ENCODE assay signal across 1 cellular context in genomic region chr21:37220981-37221664, GRCh38.
A peak's percentile ranks its signal among the peaks of the same experiment; 100 is the strongest.
TF ChIP-seq lines count a peak whose summit lies in the region.

No MANE protein-coding gene starts in this region.

TF ChIP-seq in HepG2, 621 proteins besides CTCF, POLR2A, EP300 and RAD21 (continued from another document and continues in another):
- TF ChIP-seq U2AF1 (optimal IDR thresholded peaks at IDR 0.05; ENCODE audit: low read depth, low read length) (no peak), CHD2 (IDR thresholded peaks at IDR 0.05; ENCODE audit: low read depth, low read length) (0 out of 2 replicates have a peak, but pooled peaks have one; percentile 35), ZNF597 (CRISPR knock-in tag; IDR thresholded peaks at IDR 0.05) (no peak), KLF15 (CRISPR knock-in tag; IDR thresholded peaks at IDR 0.05; ENCODE audit: borderline replicate concordance) (peak; percentile 69; the same call in 1 of the 2 replicates), GTF2F1 (IDR thresholded peaks at IDR 0.05; ENCODE audit: low read length) (peak; percentile 90), ZMYM3 (CRISPR knock-in tag; IDR thresholded peaks at IDR 0.05) (peak; percentile 49; the same call in 1 of the 2 replicates), SKI (IDR thresholded peaks at IDR 0.05; ENCODE audit: partially characterized antibody) (peak; percentile 57), CCAR2 (optimal IDR thresholded peaks at IDR 0.05; ENCODE audit: low read depth, low read length) (no peak), GABPB1 (CRISPR knock-in tag; IDR thresholded peaks at IDR 0.05) (peak; percentile 93), ZZZ3 (CRISPR knock-in tag; IDR thresholded peaks at IDR 0.05; ENCODE audit: borderline replicate concordance) (peak; percentile 93), FOXO1 (CRISPR knock-in tag; IDR thresholded peaks at IDR 0.05) (peak; percentile 46; the same call in 1 of the 2 replicates), ZBTB33 (CRISPR knock-in tag; IDR thresholded peaks at IDR 0.05) (peak; percentile 63; the same call in 1 of the 2 replicates), ZNF136 (CRISPR knock-in tag; IDR thresholded peaks at IDR 0.05; ENCODE audit: low read depth) (peak; percentile 79; the same call in 1 of the 2 replicates), ZFP91 (CRISPR knock-in tag; IDR thresholded peaks at IDR 0.05; ENCODE audit: borderline replicate concordance) (peak; percentile 82), ZNF557 (CRISPR knock-in tag; IDR thresholded peaks at IDR 0.05) (0 out of 2 replicates have a peak, but pooled peaks have one; percentile 72), HOXD1 (CRISPR knock-in tag; IDR thresholded peaks at IDR 0.05) (peak; percentile 60; the same call in 1 of the 2 replicates), CSRNP1 (CRISPR knock-in tag; IDR thresholded peaks at IDR 0.05) (peak; percentile 67; the same call in 1 of the 2 replicates), BCL6 (CRISPR knock-in tag; IDR thresholded peaks at IDR 0.05) (peak; percentile 49; the same call in 1 of the 2 replicates), ZNF713 (CRISPR knock-in tag; IDR thresholded peaks at IDR 0.05) (no peak; the same call in 1 of the 2 replicates), MED1 (CRISPR knock-in tag; IDR thresholded peaks at IDR 0.05) (peak; percentile 82), EED (CRISPR knock-in tag; IDR thresholded peaks at IDR 0.05) (peak; percentile 95; the same call in 1 of the 2 replicates), ZNF33B (CRISPR knock-in tag; IDR thresholded peaks at IDR 0.05) (peak; percentile 95), ZNF678 (CRISPR knock-in tag; IDR thresholded peaks at IDR 0.05) (peak; percentile 87; the same call in 1 of the 2 replicates), ERF (CRISPR knock-in tag; IDR thresholded peaks at IDR 0.05) (peak; percentile 90), NCOA5 (CRISPR knock-in tag; IDR thresholded peaks at IDR 0.05) (0 out of 2 replicates have a peak, but pooled peaks have one; percentile 61), ZNF142 (CRISPR knock-in tag; IDR thresholded peaks at IDR 0.05) (no peak; the same call in 1 of the 2 replicates), ZNF281 (CRISPR knock-in tag; IDR thresholded peaks at IDR 0.05; ENCODE audit: borderline replicate concordance) (peak; percentile 29; the same call in 1 of the 2 replicates)
- TF ChIP-seq, protein P1, sequence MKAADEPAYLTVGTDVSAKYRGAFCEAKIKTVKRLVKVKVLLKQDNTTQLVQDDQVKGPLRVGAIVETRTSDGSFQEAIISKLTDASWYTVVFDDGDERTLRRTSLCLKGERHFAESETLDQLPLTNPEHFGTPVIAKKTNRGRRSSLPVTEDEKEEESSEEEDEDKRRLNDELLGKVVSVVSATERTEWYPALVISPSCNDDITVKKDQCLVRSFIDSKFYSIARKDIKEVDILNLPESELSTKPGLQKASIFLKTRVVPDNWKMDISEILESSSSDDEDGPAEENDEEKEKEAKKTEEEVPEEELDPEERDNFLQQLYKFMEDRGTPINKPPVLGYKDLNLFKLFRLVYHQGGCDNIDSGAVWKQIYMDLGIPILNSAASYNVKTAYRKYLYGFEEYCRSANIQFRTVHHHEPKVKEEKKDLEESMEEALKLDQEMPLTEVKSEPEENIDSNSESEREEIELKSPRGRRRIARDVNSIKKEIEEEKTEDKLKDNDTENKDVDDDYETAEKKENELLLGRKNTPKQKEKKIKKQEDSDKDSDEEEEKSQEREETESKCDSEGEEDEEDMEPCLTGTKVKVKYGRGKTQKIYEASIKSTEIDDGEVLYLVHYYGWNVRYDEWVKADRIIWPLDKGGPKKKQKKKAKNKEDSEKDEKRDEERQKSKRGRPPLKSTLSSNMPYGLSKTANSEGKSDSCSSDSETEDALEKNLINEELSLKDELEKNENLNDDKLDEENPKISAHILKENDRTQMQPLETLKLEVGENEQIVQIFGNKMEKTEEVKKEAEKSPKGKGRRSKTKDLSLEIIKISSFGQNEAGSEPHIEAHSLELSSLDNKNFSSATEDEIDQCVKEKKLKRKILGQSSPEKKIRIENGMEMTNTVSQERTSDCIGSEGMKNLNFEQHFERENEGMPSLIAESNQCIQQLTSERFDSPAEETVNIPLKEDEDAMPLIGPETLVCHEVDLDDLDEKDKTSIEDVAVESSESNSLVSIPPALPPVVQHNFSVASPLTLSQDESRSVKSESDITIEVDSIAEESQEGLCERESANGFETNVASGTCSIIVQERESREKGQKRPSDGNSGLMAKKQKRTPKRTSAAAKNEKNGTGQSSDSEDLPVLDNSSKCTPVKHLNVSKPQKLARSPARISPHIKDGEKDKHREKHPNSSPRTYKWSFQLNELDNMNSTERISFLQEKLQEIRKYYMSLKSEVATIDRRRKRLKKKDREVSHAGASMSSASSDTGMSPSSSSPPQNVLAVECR (CRISPR knock-in tag; IDR thresholded peaks at IDR 0.05; ENCODE audit: borderline replicate concordance), result peak; percentile 91; the same call in 1 of the 2 replicates
- TF ChIP-seq, protein P2, sequence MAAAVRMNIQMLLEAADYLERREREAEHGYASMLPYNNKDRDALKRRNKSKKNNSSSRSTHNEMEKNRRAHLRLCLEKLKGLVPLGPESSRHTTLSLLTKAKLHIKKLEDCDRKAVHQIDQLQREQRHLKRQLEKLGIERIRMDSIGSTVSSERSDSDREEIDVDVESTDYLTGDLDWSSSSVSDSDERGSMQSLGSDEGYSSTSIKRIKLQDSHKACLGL (CRISPR knock-in tag; IDR thresholded peaks at IDR 0.05), result peak; percentile 59; the same call in 1 of the 2 replicates
- TF ChIP-seq, protein P3, sequence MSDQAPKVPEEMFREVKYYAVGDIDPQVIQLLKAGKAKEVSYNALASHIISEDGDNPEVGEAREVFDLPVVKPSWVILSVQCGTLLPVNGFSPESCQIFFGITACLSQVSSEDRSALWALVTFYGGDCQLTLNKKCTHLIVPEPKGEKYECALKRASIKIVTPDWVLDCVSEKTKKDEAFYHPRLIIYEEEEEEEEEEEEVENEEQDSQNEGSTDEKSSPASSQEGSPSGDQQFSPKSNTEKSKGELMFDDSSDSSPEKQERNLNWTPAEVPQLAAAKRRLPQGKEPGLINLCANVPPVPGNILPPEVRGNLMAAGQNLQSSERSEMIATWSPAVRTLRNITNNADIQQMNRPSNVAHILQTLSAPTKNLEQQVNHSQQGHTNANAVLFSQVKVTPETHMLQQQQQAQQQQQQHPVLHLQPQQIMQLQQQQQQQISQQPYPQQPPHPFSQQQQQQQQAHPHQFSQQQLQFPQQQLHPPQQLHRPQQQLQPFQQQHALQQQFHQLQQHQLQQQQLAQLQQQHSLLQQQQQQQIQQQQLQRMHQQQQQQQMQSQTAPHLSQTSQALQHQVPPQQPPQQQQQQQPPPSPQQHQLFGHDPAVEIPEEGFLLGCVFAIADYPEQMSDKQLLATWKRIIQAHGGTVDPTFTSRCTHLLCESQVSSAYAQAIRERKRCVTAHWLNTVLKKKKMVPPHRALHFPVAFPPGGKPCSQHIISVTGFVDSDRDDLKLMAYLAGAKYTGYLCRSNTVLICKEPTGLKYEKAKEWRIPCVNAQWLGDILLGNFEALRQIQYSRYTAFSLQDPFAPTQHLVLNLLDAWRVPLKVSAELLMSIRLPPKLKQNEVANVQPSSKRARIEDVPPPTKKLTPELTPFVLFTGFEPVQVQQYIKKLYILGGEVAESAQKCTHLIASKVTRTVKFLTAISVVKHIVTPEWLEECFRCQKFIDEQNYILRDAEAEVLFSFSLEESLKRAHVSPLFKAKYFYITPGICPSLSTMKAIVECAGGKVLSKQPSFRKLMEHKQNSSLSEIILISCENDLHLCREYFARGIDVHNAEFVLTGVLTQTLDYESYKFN (CRISPR knock-in tag; conservative IDR thresholded peaks at IDR 0.05), result peak; percentile 63
